In the genomic region with DNA sequence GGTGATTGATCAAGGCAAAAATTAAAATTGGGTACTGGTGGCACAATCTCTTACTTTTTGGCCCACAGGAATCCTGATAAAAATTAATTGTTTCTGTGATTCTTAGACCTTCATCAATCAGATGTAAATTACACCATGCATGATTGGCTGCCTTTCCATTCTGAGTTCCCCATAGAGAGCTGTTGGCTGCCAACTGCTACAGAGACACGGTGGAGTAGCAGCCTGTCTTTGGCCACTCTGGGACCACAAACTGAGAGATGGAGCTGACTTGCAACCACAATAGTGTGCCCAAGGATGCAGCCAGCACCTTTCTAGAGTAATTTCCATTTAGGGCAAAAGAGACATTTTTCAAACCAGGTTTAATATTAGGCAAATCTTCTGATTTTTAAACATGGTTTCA, we compare ENCODE assay signal across 33 cellular contexts.
"Had no signal": no experiment of that assay in that cellular context is flagged by ENCODE, and none has a peak within 500 bp of the region (broad histone marks: within the 10 kb centered on the region; RNA-seq: fewer than 3 reads in every experiment).

No MANE protein-coding gene starts in this region.

- H3K36me3 Mint-ChIP-seq: activated CD4-positive, alpha-beta memory T cell treated with anti-CD3 and anti-CD28 coated beads for 36 hours; activated CD8-positive, alpha-beta memory T cell treated with anti-CD3 and anti-CD28 coated beads, Interleukin-2, amount 10 ng/mL, durations not matched to agents 7 days and 5 days; activated naive CD4-positive, alpha-beta T cell treated with anti-CD3 and anti-CD28 coated beads, Interleukin-2, amount 10 ng/mL, durations not matched to agents 7 days and 5 days; activated naive CD4-positive, alpha-beta T cell treated with anti-CD3 and anti-CD28 coated beads, Interleukin-2, amount 50 U/mL, for 72 hours; activated naive CD8-positive, alpha-beta T cell treated with anti-CD3 and anti-CD28 coated beads, Interleukin-2, amount 10 ng/mL, durations not matched to agents 7 days and 5 days had no signal

- H3K27me3 Mint-ChIP-seq: activated CD4-positive, alpha-beta memory T cell treated with anti-CD3 and anti-CD28 coated beads for 36 hours; activated CD4-positive, alpha-beta T cell treated with anti-CD3 and anti-CD28 coated beads for 36 hours; activated CD4-positive, alpha-beta T cell treated with anti-CD3 and anti-CD28 coated beads, Interleukin-2, amount 10 ng/mL, durations not matched to agents 24 days and 14 days; activated CD8-positive, alpha-beta memory T cell treated with anti-CD3 and anti-CD28 coated beads, Interleukin-2, amount 10 ng/mL, durations not matched to agents 7 days and 5 days; activated naive CD4-positive, alpha-beta T cell treated with anti-CD3 and anti-CD28 coated beads, Interleukin-2, amount 10 ng/mL, durations not matched to agents 7 days and 5 days; central memory CD8-positive, alpha-beta T cell; dendritic cell treated with granulocyte-macrophage colony-stimulating factor and Interleukin-4, amounts not matched to agents 40 ng/mL and 50 ng/mL, for 4 days; T-helper 17 cell had no signal

- H3K4me1 ChIP-seq: ascending aorta had no signal

- H3K9me3 Mint-ChIP-seq: activated CD4-positive, alpha-beta memory T cell treated with anti-CD3 and anti-CD28 coated beads for 36 hours; activated CD4-positive, alpha-beta T cell treated with anti-CD3 and anti-CD28 coated beads, Interleukin-2, amount 10 ng/mL, durations not matched to agents 24 days and 14 days; activated naive CD4-positive, alpha-beta T cell treated with anti-CD3 and anti-CD28 coated beads, Interleukin-2, amount 10 ng/mL, durations not matched to agents 7 days and 5 days; activated naive CD8-positive, alpha-beta T cell treated with anti-CD3 and anti-CD28 coated beads, Interleukin-2, amount 10 ng/mL, durations not matched to agents 7 days and 5 days; activated T-helper 1 cell treated with anti-CD3 and anti-CD28 coated beads, Interleukin-12 subunit alpha, Interleukin-12 subunit beta, Interleukin-2, Interleukin-4 antibody, amounts not matched to agents 30 ng/mL and 10 ng/mL and 1 ng/mL, durations not matched to agents 14 hours and 24 hours and 36 hours; activated T-helper 2 cell treated with anti-CD3 and anti-CD28 coated beads, Interferon-gamma antibody, Interleukin-2, Interleukin-4, amounts not matched to agents 10 μg/mL and 5 μg/mL and 100 μg/mL, durations not matched to agents 14 hours and 24 hours and 36 hours; dendritic cell treated with granulocyte-macrophage colony-stimulating factor and Interleukin-4, amounts not matched to agents 40 ng/mL and 50 ng/mL, for 4 days; endodermal cell; T-helper 2 cell treated with Interferon-gamma antibody and Interleukin-4, amounts not matched to agents 5 μg/mL and 100 μg/mL, for 36 hours had no signal

- H3K4me1 Mint-ChIP-seq: activated CD4-positive, alpha-beta T cell treated with anti-CD3 and anti-CD28 coated beads for 36 hours; activated CD4-positive, alpha-beta T cell treated with anti-CD3 and anti-CD28 coated beads, Interleukin-2, amount 10 ng/mL, durations not matched to agents 24 days and 14 days; activated CD8-positive, alpha-beta memory T cell treated with anti-CD3 and anti-CD28 coated beads, Interleukin-2, amount 10 ng/mL, durations not matched to agents 7 days and 5 days; activated naive CD4-positive, alpha-beta T cell treated with anti-CD3 and anti-CD28 coated beads, Interleukin-2, amount 10 ng/mL, durations not matched to agents 7 days and 5 days; activated naive CD8-positive, alpha-beta T cell treated with anti-CD3 and anti-CD28 coated beads, Interleukin-2, amount 10 ng/mL, durations not matched to agents 7 days and 5 days; central memory CD8-positive, alpha-beta T cell; endodermal cell; T-helper 17 cell had no signal

- H3K27me3 ChIP-seq: ascending aorta, brain microvascular endothelial cell, dorsolateral prefrontal cortex had no signal

- DNase-seq: activated CD4-positive, alpha-beta memory T cell treated with anti-CD3 and anti-CD28 coated beads for 36 hours; activated CD4-positive, alpha-beta T cell treated with anti-CD3 and anti-CD28 coated beads for 36 hours; activated CD4-positive, alpha-beta T cell treated with anti-CD3 and anti-CD28 coated beads, Interleukin-2, amount 10 ng/mL, durations not matched to agents 24 days and 14 days; activated CD4-positive, CD25-positive, alpha-beta regulatory T cell; activated CD4-positive, CD25-positive, alpha-beta regulatory T cell treated with anti-CD3 and anti-CD28 coated beads, Interleukin-2, amount 50 U/mL, for 72 hours; activated CD8-positive, alpha-beta memory T cell treated with anti-CD3 and anti-CD28 coated beads, Interleukin-2, amount 10 ng/mL, durations not matched to agents 7 days and 5 days; activated CD8-positive, alpha-beta memory T cell treated with anti-CD3 and anti-CD28 coated beads, Interleukin-2, amount 50 U/mL, for 4 hours; activated CD8-positive, alpha-beta T cell treated with anti-CD3 and anti-CD28 coated beads, Interleukin-2, amount 10 ng/mL, durations not matched to agents 7 days and 5 days; activated gamma-delta T cell; activated naive CD4-positive, alpha-beta T cell; activated naive CD4-positive, alpha-beta T cell treated with anti-CD3 and anti-CD28 coated beads, Interleukin-2, amount 10 ng/mL, durations not matched to agents 7 days and 5 days; activated naive CD8-positive, alpha-beta T cell treated with anti-CD3 and anti-CD28 coated beads, Interleukin-2, amount 10 ng/mL, durations not matched to agents 7 days and 5 days; activated T-cell treated with anti-CD3 and anti-CD28 coated beads, Interleukin-2, amount 50 U/mL, for 1 hour; activated T-cell treated with anti-CD3 and anti-CD28 coated beads, Interleukin-2, amount 50 U/mL, for 48 hours; brain microvascular endothelial cell; dorsolateral prefrontal cortex; effector memory CD4-positive, alpha-beta T cell; endodermal cell; foreskin fibroblast; head of caudate nucleus; T-helper 1 cell; T-helper 17 cell; T1000; WERI-Rb-1 had no signal

- H3K27ac Mint-ChIP-seq: activated CD4-positive, alpha-beta memory T cell treated with anti-CD3 and anti-CD28 coated beads for 36 hours; activated CD4-positive, alpha-beta T cell treated with anti-CD3 and anti-CD28 coated beads for 36 hours; activated CD4-positive, alpha-beta T cell treated with anti-CD3 and anti-CD28 coated beads, Interleukin-2, amount 10 ng/mL, durations not matched to agents 24 days and 14 days; activated CD8-positive, alpha-beta memory T cell treated with anti-CD3 and anti-CD28 coated beads, Interleukin-2, amount 10 ng/mL, durations not matched to agents 7 days and 5 days; activated CD8-positive, alpha-beta T cell treated with anti-CD3 and anti-CD28 coated beads, Interleukin-2, amount 10 ng/mL, durations not matched to agents 7 days and 5 days; activated naive CD4-positive, alpha-beta T cell treated with anti-CD3 and anti-CD28 coated beads, Interleukin-2, amount 10 ng/mL, durations not matched to agents 7 days and 5 days; activated naive CD4-positive, alpha-beta T cell treated with anti-CD3 and anti-CD28 coated beads, Interleukin-2, amount 50 U/mL, for 72 hours; activated naive CD8-positive, alpha-beta T cell treated with anti-CD3 and anti-CD28 coated beads, Interleukin-2, amount 10 ng/mL, durations not matched to agents 7 days and 5 days; activated T-helper 1 cell treated with anti-CD3 and anti-CD28 coated beads, Interleukin-12 subunit alpha, Interleukin-12 subunit beta, Interleukin-2, Interleukin-4 antibody, amounts not matched to agents 30 ng/mL and 10 ng/mL and 1 ng/mL, durations not matched to agents 14 hours and 24 hours and 36 hours; activated T-helper 2 cell treated with anti-CD3 and anti-CD28 coated beads, Interferon-gamma antibody, Interleukin-2, Interleukin-4, amounts not matched to agents 10 μg/mL and 5 μg/mL and 100 μg/mL, durations not matched to agents 14 hours and 24 hours and 36 hours; dendritic cell treated with granulocyte-macrophage colony-stimulating factor and Interleukin-4, amounts not matched to agents 40 ng/mL and 50 ng/mL, for 4 days; endodermal cell; T-helper 17 cell; T-helper 2 cell treated with Interferon-gamma antibody and Interleukin-4, amounts not matched to agents 5 μg/mL and 100 μg/mL, for 36 hours had no signal

- H3K4me3 ChIP-seq: ascending aorta, coronary artery, dorsolateral prefrontal cortex had no signal

- ATAC-seq: activated CD4-positive, alpha-beta T cell treated with anti-CD3 and anti-CD28 coated beads for 36 hours; activated CD8-positive, alpha-beta memory T cell treated with anti-CD3 and anti-CD28 coated beads, Interleukin-2, amount 10 ng/mL, durations not matched to agents 7 days and 5 days; activated CD8-positive, alpha-beta T cell treated with anti-CD3 and anti-CD28 coated beads, Interleukin-2, amount 10 ng/mL, durations not matched to agents 7 days and 5 days; activated naive CD4-positive, alpha-beta T cell treated with anti-CD3 and anti-CD28 coated beads, Interleukin-2, amount 50 U/mL, for 72 hours; esophagus mucosa; T-helper 17 cell had no signal

- H3K9me3 ChIP-seq: ascending aorta had no signal

- H3K4me3 Mint-ChIP-seq: activated CD4-positive, alpha-beta memory T cell treated with anti-CD3 and anti-CD28 coated beads for 36 hours; activated CD4-positive, alpha-beta T cell treated with anti-CD3 and anti-CD28 coated beads for 36 hours; activated CD4-positive, alpha-beta T cell treated with anti-CD3 and anti-CD28 coated beads, Interleukin-2, amount 10 ng/mL, durations not matched to agents 24 days and 14 days; activated CD8-positive, alpha-beta memory T cell treated with anti-CD3 and anti-CD28 coated beads, Interleukin-2, amount 10 ng/mL, durations not matched to agents 7 days and 5 days; activated CD8-positive, alpha-beta T cell treated with anti-CD3 and anti-CD28 coated beads, Interleukin-2, amount 10 ng/mL, durations not matched to agents 7 days and 5 days; activated naive CD4-positive, alpha-beta T cell treated with anti-CD3 and anti-CD28 coated beads, Interleukin-2, amount 10 ng/mL, durations not matched to agents 7 days and 5 days; activated naive CD8-positive, alpha-beta T cell treated with anti-CD3 and anti-CD28 coated beads, Interleukin-2, amount 10 ng/mL, durations not matched to agents 7 days and 5 days; activated T-helper 1 cell treated with anti-CD3 and anti-CD28 coated beads, Interleukin-12 subunit alpha, Interleukin-12 subunit beta, Interleukin-2, Interleukin-4 antibody, amounts not matched to agents 30 ng/mL and 10 ng/mL and 1 ng/mL, durations not matched to agents 14 hours and 24 hours and 36 hours; central memory CD8-positive, alpha-beta T cell; dendritic cell treated with granulocyte-macrophage colony-stimulating factor and Interleukin-4, amounts not matched to agents 40 ng/mL and 50 ng/mL, for 4 days; endodermal cell; T-helper 17 cell; T-helper 2 cell treated with Interferon-gamma antibody and Interleukin-4, amounts not matched to agents 5 μg/mL and 100 μg/mL, for 36 hours had no signal

- H3K27ac ChIP-seq: ascending aorta, brain microvascular endothelial cell, coronary artery, dorsolateral prefrontal cortex, WERI-Rb-1 had no signal

- H3K36me3 ChIP-seq: ascending aorta, brain microvascular endothelial cell, WERI-Rb-1 had no signal
